Comparison of ENCODE assay signal across 24 cellular contexts in genomic region chr13:111239754-111240670, GRCh38.
DNase-seq lines count a peak whose midpoint lies in the region; ATAC-seq, FAIRE-seq and TF ChIP-seq lines count a peak whose summit lies in the region.
"Had no signal": no experiment of that assay in that cellular context is flagged by ENCODE, and none has a peak within 500 bp of the region (broad histone marks: within the 10 kb centered on the region; RNA-seq: fewer than 3 reads in every experiment).

No MANE protein-coding gene starts in this region.

- H3K36me3 ChIP-seq in esophagus muscularis mucosa (peaks cover 0 to 56% (median 35%) of the 10 kb centered on the region in 4 donors), psoas muscle (ENCODE audit: insufficient read depth in 1 of 2, low read depth in 1 of 2) (peaks cover 0 to 36% of the 10 kb centered on the region in 2 donors)
- H3K36me3 ChIP-seq: colonic mucosa had no signal

- no peak overlapping the region for H3K4me3 Mint-ChIP-seq in T-helper 17 cell
- no peak overlapping the region for H3K4me3 Mint-ChIP-seq in glutamatergic neuron (ENCODE audit: unreplicated experiment)
- H3K4me3 Mint-ChIP-seq: activated CD8-positive, alpha-beta T cell treated with anti-CD3 and anti-CD28 coated beads, Interleukin-2, amount 10 ng/mL, durations not matched to agents 7 days and 5 days had no signal

- H3K27ac Mint-ChIP-seq in T-helper 17 cell, result peak overlapping the region; percentile 6
- no peak overlapping the region for H3K27ac Mint-ChIP-seq in glutamatergic neuron (ENCODE audit: unreplicated experiment)
- H3K27ac Mint-ChIP-seq: activated CD8-positive, alpha-beta T cell treated with anti-CD3 and anti-CD28 coated beads, Interleukin-2, amount 10 ng/mL, durations not matched to agents 7 days and 5 days had no signal

- TF ChIP-seq POLR2A in H54 (IDR thresholded peaks at IDR 0.05; ENCODE audit: low read depth, low read length), result no peak
- no peak for TF ChIP-seq POLR2A in esophagus muscularis mucosa (IDR thresholded peaks at IDR 0.05; ENCODE audit: low read depth)

- H3K27me3 ChIP-seq in esophagus muscularis mucosa (no peaks in the 10 kb centered on the region), psoas muscle (ENCODE audit: insufficient read depth in 3 of 3, low read length in 2 of 3) (no peaks in the 10 kb centered on the region)
- H3K27me3 ChIP-seq: BLaER1, colonic mucosa, esophagus squamous epithelium, neutrophil, SJCRH30, suprapubic skin had no signal

- no peak for ATAC-seq in T-helper 17 cell
- peak; percentile 39 to 80 (median 67) for ATAC-seq in psoas muscle
- no peak for ATAC-seq in HG02938 (IDR thresholded peaks at IDR 0.05; ENCODE audit: unreplicated experiment)
- ATAC-seq in HG03159 (IDR thresholded peaks at IDR 0.05; ENCODE audit: unreplicated experiment), result no peak
- ATAC-seq: activated CD8-positive, alpha-beta T cell treated with anti-CD3 and anti-CD28 coated beads, Interleukin-2, amount 10 ng/mL, durations not matched to agents 7 days and 5 days; left cardiac atrium had no signal

- H3K4me1 ChIP-seq in esophagus muscularis mucosa (peaks cover 0 to 10% (median 0%) of the 10 kb centered on the region in 4 donors), psoas muscle (peaks cover 26% of the 10 kb centered on the region)
- H3K4me1 ChIP-seq: BLaER1, colonic mucosa, esophagus squamous epithelium, SJCRH30, suprapubic skin had no signal

- H3K9me3 ChIP-seq in T-helper 17 cell (ENCODE audit: control insufficient read depth, low read length, poor library complexity, severe bottlenecking) (no peaks in the 10 kb centered on the region), esophagus muscularis mucosa (no peaks in the 10 kb centered on the region), psoas muscle (no peaks in the 10 kb centered on the region)
- H3K9me3 ChIP-seq: BLaER1, colonic mucosa, esophagus squamous epithelium, neutrophil, SJCRH30, suprapubic skin had no signal

- H3K9me3 Mint-ChIP-seq in glutamatergic neuron (ENCODE audit: unreplicated experiment), result peaks cover 3% of the 10 kb centered on the region

- WGBS in esophagus muscularis mucosa, result 87% methylated on average over 15 of the region's 15 CpGs
- WGBS in psoas muscle, 3 donors, result 69 to 84% (median 74%) methylated on average over 15 of the region's 15 CpGs

- no peak for TF ChIP-seq EP300 in esophagus muscularis mucosa (IDR thresholded peaks at IDR 0.05)

- H3K36me3 Mint-ChIP-seq in T-helper 17 cell (ENCODE audit: low read depth) (peaks cover 11% of the 10 kb centered on the region), glutamatergic neuron (ENCODE audit: unreplicated experiment) (peaks cover 5% of the 10 kb centered on the region)

- H3K4me3 ChIP-seq in esophagus muscularis mucosa (no peak overlapping the region), psoas muscle (no peak overlapping the region)
- H3K4me3 ChIP-seq: BLaER1, colonic mucosa, esophagus squamous epithelium, SJCRH30, suprapubic skin had no signal

- DNase-seq in H54 (ENCODE audit: insufficient read length, low spot score) (no peak), T-helper 17 cell (no peak), esophagus muscularis mucosa (ENCODE audit: extremely low spot score) (peak; percentile 68), psoas muscle (no peak), kidney tubule cell (ENCODE audit: low spot score) (no peak), glutamatergic neuron (no peak)
- DNase-seq: activated CD4-positive, alpha-beta T cell treated with anti-CD3 and anti-CD28 coated beads for 1 hour; activated CD8-positive, alpha-beta T cell treated with anti-CD3 and anti-CD28 coated beads, Interleukin-2, amount 10 ng/mL, durations not matched to agents 7 days and 5 days; activated naive CD4-positive, alpha-beta T cell; colonic mucosa; esophagus squamous epithelium; left cardiac atrium; NCI-H1417; NCI-H2081 treated with DMSO at 0.1 percent for 48 hours; SJCRH30; small intestine; stimulated activated CD4-positive, alpha-beta T cell treated with anti-CD3 and anti-CD28 coated beads, Interleukin-2, amount 100 ng/mL, for 24 hours had no signal

- H3K27me3 Mint-ChIP-seq in T-helper 17 cell (no peaks in the 10 kb centered on the region), glutamatergic neuron (ENCODE audit: unreplicated experiment) (peaks cover 3% of the 10 kb centered on the region)

- peak; percentile 27 for FAIRE-seq in H54 (lab: Jason Lieb, UNC)
- FAIRE-seq: GM12892, small intestine, TTC549 had no signal

- H3K4me1 Mint-ChIP-seq in T-helper 17 cell, result peaks cover 26% of the 10 kb centered on the region
- H3K4me1 Mint-ChIP-seq in glutamatergic neuron (ENCODE audit: low read depth, unreplicated experiment), result peaks cover 9% of the 10 kb centered on the region

- H3K27ac ChIP-seq in esophagus muscularis mucosa (replicated peaks in 1 of 4) (no peak overlapping the region), psoas muscle (no peak overlapping the region)
- H3K27ac ChIP-seq: BLaER1, colonic mucosa, esophagus squamous epithelium, neutrophil, SJCRH30, suprapubic skin had no signal

- intact Hi-C loops in esophagus muscularis mucosa (cut with DNase I), result no loop called here
- intact Hi-C loops in psoas muscle (cut with DNase I), result no loop called here

- no peak for TF ChIP-seq CTCF in esophagus muscularis mucosa (IDR thresholded peaks at IDR 0.05)
- no peak for TF ChIP-seq CTCF in psoas muscle (IDR thresholded peaks at IDR 0.05)
- TF ChIP-seq CTCF in glutamatergic neuron (IDR thresholded peaks at IDR 0.05; ENCODE audit: partially characterized antibody, unreplicated experiment), result no peak

Comparison
In these comparisons a context has a peak if more than half of its experiments do, and no peak if none do; other contexts are left out.
1. ATAC-seq: peak in psoas muscle (4 of 4); none in T-helper 17 cell (single experiment), HG02938 (single experiment) and HG03159 (single experiment).